ENCODE assay signal across 1 cellular context in the genomic region with DNA sequence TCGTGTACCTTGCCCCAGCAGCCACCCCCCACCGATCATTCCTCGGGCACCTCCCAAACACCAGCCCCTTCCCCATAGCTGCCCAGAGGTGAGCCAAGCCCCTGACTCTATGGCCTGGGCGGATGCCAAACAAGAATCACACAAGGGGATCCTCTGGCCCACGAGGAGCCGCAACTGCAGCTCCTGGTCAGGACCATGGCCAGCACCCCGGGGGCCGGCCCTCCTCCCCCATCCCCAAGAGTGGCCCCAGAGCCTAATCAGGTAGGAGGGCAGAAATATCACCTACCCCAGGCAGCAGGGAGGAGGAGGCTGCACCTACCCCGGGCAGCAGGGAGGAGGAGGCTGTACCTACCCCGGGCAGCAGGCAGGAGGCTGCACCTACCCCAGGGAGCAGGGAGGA.
TF ChIP-seq lines count a peak whose summit lies in the region.

No MANE protein-coding gene starts in this region.

TF ChIP-seq in K562, 482 proteins besides CTCF, POLR2A, EP300 and RAD21 (continued from another document):
- TF ChIP-seq PHF20 (IDR thresholded peaks at IDR 0.05; ENCODE audit: partially characterized antibody) = no peak
- TF ChIP-seq, protein P1, sequence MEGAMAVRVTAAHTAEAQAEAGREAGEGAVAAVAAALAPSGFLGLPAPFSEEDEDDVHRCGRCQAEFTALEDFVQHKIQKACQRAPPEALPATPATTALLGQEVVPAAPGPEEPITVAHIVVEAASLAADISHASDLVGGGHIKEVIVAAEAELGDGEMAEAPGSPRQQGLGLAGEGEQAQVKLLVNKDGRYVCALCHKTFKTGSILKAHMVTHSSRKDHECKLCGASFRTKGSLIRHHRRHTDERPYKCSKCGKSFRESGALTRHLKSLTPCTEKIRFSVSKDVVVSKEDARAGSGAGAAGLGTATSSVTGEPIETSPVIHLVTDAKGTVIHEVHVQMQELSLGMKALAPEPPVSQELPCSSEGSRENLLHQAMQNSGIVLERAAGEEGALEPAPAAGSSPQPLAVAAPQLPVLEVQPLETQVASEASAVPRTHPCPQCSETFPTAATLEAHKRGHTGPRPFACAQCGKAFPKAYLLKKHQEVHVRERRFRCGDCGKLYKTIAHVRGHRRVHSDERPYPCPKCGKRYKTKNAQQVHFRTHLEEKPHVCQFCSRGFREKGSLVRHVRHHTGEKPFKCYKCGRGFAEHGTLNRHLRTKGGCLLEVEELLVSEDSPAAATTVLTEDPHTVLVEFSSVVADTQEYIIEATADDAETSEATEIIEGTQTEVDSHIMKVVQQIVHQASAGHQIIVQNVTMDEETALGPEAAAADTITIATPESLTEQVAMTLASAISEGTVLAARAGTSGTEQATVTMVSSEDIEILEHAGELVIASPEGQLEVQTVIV (CRISPR knock-in tag; IDR thresholded peaks at IDR 0.05; ENCODE audit: borderline replicate concordance) = no peak
- TF ChIP-seq ZNF445 (CRISPR knock-in tag; IDR thresholded peaks at IDR 0.05; ENCODE audit: low read depth) = no peak
- TF ChIP-seq MIER1 (IDR thresholded peaks at IDR 0.05; ENCODE audit: low read depth) = peak; percentile 91
- no peak for TF ChIP-seq CHD2 (IDR thresholded peaks at IDR 0.05; ENCODE audit: low read depth, low read length)
- no peak for TF ChIP-seq BRD4 (IDR thresholded peaks at IDR 0.05)
- no peak for TF ChIP-seq PTTG1 (tag; IDR thresholded peaks at IDR 0.05; ENCODE audit: low read depth)
- 0 out of 2 replicates have a peak, but pooled peaks have one; percentile 48 for TF ChIP-seq ZNF232 (CRISPR knock-in tag; IDR thresholded peaks at IDR 0.05)
- TF ChIP-seq RAD51 (IDR thresholded peaks at IDR 0.05; ENCODE audit: borderline replicate concordance, low read depth) = no peak
- no peak for TF ChIP-seq ERF (CRISPR knock-in tag; IDR thresholded peaks at IDR 0.05)
- no peak for TF ChIP-seq ZC3H11A (IDR thresholded peaks at IDR 0.05; ENCODE audit: low read depth, low read length)
- TF ChIP-seq HDAC1 (IDR thresholded peaks at IDR 0.05) = no peak
- no peak for TF ChIP-seq ZNF24 (IDR thresholded peaks at IDR 0.05)
- TF ChIP-seq, protein P2, sequence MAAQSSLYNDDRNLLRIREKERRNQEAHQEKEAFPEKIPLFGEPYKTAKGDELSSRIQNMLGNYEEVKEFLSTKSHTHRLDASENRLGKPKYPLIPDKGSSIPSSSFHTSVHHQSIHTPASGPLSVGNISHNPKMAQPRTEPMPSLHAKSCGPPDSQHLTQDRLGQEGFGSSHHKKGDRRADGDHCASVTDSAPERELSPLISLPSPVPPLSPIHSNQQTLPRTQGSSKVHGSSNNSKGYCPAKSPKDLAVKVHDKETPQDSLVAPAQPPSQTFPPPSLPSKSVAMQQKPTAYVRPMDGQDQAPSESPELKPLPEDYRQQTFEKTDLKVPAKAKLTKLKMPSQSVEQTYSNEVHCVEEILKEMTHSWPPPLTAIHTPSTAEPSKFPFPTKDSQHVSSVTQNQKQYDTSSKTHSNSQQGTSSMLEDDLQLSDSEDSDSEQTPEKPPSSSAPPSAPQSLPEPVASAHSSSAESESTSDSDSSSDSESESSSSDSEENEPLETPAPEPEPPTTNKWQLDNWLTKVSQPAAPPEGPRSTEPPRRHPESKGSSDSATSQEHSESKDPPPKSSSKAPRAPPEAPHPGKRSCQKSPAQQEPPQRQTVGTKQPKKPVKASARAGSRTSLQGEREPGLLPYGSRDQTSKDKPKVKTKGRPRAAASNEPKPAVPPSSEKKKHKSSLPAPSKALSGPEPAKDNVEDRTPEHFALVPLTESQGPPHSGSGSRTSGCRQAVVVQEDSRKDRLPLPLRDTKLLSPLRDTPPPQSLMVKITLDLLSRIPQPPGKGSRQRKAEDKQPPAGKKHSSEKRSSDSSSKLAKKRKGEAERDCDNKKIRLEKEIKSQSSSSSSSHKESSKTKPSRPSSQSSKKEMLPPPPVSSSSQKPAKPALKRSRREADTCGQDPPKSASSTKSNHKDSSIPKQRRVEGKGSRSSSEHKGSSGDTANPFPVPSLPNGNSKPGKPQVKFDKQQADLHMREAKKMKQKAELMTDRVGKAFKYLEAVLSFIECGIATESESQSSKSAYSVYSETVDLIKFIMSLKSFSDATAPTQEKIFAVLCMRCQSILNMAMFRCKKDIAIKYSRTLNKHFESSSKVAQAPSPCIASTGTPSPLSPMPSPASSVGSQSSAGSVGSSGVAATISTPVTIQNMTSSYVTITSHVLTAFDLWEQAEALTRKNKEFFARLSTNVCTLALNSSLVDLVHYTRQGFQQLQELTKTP (IDR thresholded peaks at IDR 0.05; ENCODE audit: low read depth in 1 of 2, partially characterized antibody in 2 of 2) = peak in 1 of 2 experiments; percentile 62
- TF ChIP-seq MAFK (IDR thresholded peaks at IDR 0.05; ENCODE audit: low read length) = no peak
- no peak for TF ChIP-seq ZNF124 (CRISPR knock-in tag; IDR thresholded peaks at IDR 0.05)
- no peak for TF ChIP-seq CTBP1 (IDR thresholded peaks at IDR 0.05; ENCODE audit: borderline replicate concordance)
- TF ChIP-seq PURB (CRISPR knock-in tag; IDR thresholded peaks at IDR 0.05; ENCODE audit: low read depth) = no peak
- TF ChIP-seq, protein P3, sequence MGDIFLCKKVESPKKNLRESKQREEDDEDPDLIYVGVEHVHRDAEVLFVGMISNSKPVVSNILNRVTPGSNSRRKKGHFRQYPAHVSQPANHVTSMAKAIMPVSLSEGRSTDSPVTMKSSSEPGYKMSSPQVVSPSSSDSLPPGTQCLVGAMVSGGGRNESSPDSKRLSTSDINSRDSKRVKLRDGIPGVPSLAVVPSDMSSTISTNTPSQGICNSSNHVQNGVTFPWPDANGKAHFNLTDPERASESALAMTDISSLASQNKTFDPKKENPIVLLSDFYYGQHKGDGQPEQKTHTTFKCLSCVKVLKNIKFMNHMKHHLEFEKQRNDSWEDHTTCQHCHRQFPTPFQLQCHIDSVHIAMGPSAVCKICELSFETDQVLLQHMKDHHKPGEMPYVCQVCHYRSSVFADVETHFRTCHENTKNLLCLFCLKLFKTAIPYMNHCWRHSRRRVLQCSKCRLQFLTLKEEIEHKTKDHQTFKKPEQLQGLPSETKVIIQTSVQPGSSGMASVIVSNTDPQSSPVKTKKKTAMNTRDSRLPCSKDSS (IDR thresholded peaks at IDR 0.05; ENCODE audit: low read depth, partially characterized antibody) = no peak
- TF ChIP-seq ZNF354B (CRISPR knock-in tag; IDR thresholded peaks at IDR 0.05) = no peak
- TF ChIP-seq, protein P4, sequence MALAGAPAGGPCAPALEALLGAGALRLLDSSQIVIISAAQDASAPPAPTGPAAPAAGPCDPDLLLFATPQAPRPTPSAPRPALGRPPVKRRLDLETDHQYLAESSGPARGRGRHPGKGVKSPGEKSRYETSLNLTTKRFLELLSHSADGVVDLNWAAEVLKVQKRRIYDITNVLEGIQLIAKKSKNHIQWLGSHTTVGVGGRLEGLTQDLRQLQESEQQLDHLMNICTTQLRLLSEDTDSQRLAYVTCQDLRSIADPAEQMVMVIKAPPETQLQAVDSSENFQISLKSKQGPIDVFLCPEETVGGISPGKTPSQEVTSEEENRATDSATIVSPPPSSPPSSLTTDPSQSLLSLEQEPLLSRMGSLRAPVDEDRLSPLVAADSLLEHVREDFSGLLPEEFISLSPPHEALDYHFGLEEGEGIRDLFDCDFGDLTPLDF (CRISPR knock-in tag; IDR thresholded peaks at IDR 0.05) = no peak
- TF ChIP-seq LARP7 (IDR thresholded peaks at IDR 0.05) = no peak
- TF ChIP-seq, protein P5, sequence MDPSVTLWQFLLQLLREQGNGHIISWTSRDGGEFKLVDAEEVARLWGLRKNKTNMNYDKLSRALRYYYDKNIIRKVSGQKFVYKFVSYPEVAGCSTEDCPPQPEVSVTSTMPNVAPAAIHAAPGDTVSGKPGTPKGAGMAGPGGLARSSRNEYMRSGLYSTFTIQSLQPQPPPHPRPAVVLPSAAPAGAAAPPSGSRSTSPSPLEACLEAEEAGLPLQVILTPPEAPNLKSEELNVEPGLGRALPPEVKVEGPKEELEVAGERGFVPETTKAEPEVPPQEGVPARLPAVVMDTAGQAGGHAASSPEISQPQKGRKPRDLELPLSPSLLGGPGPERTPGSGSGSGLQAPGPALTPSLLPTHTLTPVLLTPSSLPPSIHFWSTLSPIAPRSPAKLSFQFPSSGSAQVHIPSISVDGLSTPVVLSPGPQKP (CRISPR knock-in tag; IDR thresholded peaks at IDR 0.05) = no peak
- TF ChIP-seq TEAD2 (tag; IDR thresholded peaks at IDR 0.05) = no peak
- TF ChIP-seq NR3C1 (CRISPR knock-in tag; IDR thresholded peaks at IDR 0.05) = peak; percentile 71; the same call in 1 of the 2 replicates
- TF ChIP-seq BRF1 (IDR thresholded peaks at IDR 0.05; ENCODE audit: borderline replicate concordance, extremely low read depth, insufficient read length) = no peak
- TF ChIP-seq, protein P6, sequence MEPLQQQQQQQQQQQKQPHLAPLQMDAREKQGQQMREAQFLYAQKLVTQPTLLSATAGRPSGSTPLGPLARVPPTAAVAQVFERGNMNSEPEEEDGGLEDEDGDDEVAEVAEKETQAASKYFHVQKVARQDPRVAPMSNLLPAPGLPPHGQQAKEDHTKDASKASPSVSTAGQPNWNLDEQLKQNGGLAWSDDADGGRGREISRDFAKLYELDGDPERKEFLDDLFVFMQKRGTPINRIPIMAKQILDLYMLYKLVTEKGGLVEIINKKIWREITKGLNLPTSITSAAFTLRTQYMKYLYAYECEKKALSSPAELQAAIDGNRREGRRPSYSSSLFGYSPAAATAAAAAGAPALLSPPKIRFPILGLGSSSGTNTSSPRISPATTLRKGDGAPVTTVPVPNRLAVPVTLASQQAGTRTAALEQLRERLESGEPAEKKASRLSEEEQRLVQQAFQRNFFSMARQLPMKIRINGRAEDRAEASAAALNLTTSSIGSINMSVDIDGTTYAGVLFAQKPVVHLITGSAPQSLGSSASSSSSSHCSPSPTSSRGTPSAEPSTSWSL (CRISPR knock-in tag; IDR thresholded peaks at IDR 0.05; ENCODE audit: borderline replicate concordance) = no peak
- no peak for TF ChIP-seq SAP30 (IDR thresholded peaks at IDR 0.05; ENCODE audit: borderline replicate concordance, insufficient read depth, low read depth, low read length, poor library complexity, severe bottlenecking)
- TF ChIP-seq, protein P7, sequence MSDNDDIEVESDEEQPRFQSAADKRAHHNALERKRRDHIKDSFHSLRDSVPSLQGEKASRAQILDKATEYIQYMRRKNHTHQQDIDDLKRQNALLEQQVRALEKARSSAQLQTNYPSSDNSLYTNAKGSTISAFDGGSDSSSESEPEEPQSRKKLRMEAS (CRISPR knock-in tag; IDR thresholded peaks at IDR 0.05) = peak; percentile 38; the same call in 1 of the 2 replicates
- no peak for TF ChIP-seq FOXM1 (IDR thresholded peaks at IDR 0.05; ENCODE audit: low read depth)
- TF ChIP-seq FOXM1 (CRISPR knock-in tag; IDR thresholded peaks at IDR 0.05; ENCODE audit: low read depth) = no peak
- TF ChIP-seq, protein P8, sequence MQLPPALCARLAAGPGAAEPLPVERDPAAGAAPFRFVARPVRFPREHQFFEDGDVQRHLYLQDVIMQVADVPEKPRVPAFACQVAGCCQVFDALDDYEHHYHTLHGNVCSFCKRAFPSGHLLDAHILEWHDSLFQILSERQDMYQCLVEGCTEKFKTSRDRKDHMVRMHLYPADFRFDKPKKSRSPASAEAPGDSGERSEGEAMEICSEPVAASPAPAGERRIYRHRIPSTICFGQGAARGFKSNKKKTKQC (CRISPR knock-in tag; IDR thresholded peaks at IDR 0.05) = peak; percentile 89
- TF ChIP-seq, protein P9, sequence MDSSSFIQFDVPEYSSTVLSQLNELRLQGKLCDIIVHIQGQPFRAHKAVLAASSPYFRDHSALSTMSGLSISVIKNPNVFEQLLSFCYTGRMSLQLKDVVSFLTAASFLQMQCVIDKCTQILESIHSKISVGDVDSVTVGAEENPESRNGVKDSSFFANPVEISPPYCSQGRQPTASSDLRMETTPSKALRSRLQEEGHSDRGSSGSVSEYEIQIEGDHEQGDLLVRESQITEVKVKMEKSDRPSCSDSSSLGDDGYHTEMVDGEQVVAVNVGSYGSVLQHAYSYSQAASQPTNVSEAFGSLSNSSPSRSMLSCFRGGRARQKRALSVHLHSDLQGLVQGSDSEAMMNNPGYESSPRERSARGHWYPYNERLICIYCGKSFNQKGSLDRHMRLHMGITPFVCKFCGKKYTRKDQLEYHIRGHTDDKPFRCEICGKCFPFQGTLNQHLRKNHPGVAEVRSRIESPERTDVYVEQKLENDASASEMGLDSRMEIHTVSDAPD (CRISPR knock-in tag; IDR thresholded peaks at IDR 0.05) = no peak
- no peak for TF ChIP-seq MCM7 (IDR thresholded peaks at IDR 0.05)
- no peak for TF ChIP-seq KLF1 (tag; IDR thresholded peaks at IDR 0.05)
- TF ChIP-seq MAZ (CRISPR knock-in tag; conservative IDR thresholded peaks at IDR 0.05 in 1 of 2, IDR thresholded peaks at IDR 0.05 in 1 of 2) = peak in 1 of 2 experiments; percentile 59; a peak in 1 of 4 replicates
- no peak for TF ChIP-seq XRCC5 (IDR thresholded peaks at IDR 0.05; ENCODE audit: low read depth, low read length)
